Comparison of ENCODE assay signal across 25 cellular contexts in the genomic region with DNA sequence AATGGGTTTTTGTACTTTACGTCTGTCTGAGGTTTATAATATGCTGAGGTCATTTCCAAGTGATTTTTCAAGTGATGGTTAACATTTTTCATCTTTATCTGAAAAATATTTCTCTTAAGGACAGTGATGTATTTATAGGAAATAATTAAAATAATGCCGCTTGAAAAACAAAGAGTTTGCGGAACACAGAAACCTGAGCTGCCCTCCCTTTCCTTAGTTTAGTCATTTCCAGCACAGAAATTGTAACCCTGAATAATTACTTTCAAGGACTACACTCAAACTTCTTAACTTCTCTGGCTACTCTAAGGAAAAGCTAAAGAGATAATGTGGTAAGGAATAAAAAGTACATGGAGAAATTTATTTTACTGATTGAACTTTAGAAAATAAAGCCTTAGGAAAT.
"Had no signal": no experiment of that assay in that cellular context is flagged by ENCODE, and none has a peak within 500 bp of the region (broad histone marks: within the 10 kb centered on the region; RNA-seq: fewer than 3 reads in every experiment).

No MANE protein-coding gene starts in this region.

- ATAC-seq: effector memory CD8-positive, alpha-beta T cell; esophagus mucosa; heart right ventricle; mucosa of descending colon; natural killer cell treated with Interleukin-12 subunit alpha and Interleukin-12 subunit beta and Interleukin-15 and Interleukin-18, amount 100 ng/mL, for 72 hours; right cardiac atrium had no signal

- H3K27me3 ChIP-seq: adrenal gland, ascending aorta, cardiac muscle cell, colonic mucosa, heart right ventricle, spleen, tibial nerve had no signal

- H3K4me3 ChIP-seq: adrenal gland, ascending aorta, cardiac muscle cell, colonic mucosa, heart right ventricle, lung, mucosa of descending colon, tibial nerve had no signal

- H3K27me3 Mint-ChIP-seq: activated naive CD8-positive, alpha-beta T cell; effector memory CD8-positive, alpha-beta T cell; natural killer cell treated with Interleukin-12 subunit alpha and Interleukin-12 subunit beta and Interleukin-15 and Interleukin-18, amount 100 ng/mL, for 72 hours had no signal

- H3K9me3 ChIP-seq: adrenal gland, ascending aorta, colonic mucosa, mucosa of descending colon, tibial nerve had no signal

- H3K36me3 ChIP-seq: adrenal gland, ascending aorta, cardiac muscle cell, colonic mucosa, heart right ventricle, spleen, tibial nerve had no signal

- H3K36me3 Mint-ChIP-seq: natural killer cell treated with Interleukin-12 subunit alpha and Interleukin-12 subunit beta and Interleukin-15 and Interleukin-18, amount 100 ng/mL, for 72 hours had no signal

- H3K4me1 ChIP-seq: ascending aorta, colonic mucosa had no signal

- H3K9me3 Mint-ChIP-seq: effector memory CD8-positive, alpha-beta T cell; natural killer cell treated with Interleukin-12 subunit alpha and Interleukin-12 subunit beta and Interleukin-15 and Interleukin-18, amount 100 ng/mL, for 72 hours had no signal

- DNase-seq: activated CD4-positive, alpha-beta T cell treated with anti-CD3 and anti-CD28 coated beads for 48 hours; activated CD4-positive, alpha-beta T cell treated with anti-CD3 and anti-CD28 coated beads, Interleukin-2, amount 50 U/mL, for 48 hours; activated CD8-positive, alpha-beta memory T cell treated with anti-CD3 and anti-CD28 coated beads for 24 hours; activated effector memory CD4-positive, alpha-beta T cell treated with Interleukin-2 at 50 U/mL for 16 hours; activated naive CD4-positive, alpha-beta T cell treated with Interleukin-2 at 50 U/mL for 16 hours; cerebellar nuclear complex; colonic mucosa; effector memory CD8-positive, alpha-beta T cell; foreskin fibroblast; heart right ventricle; mesendoderm; mucosa of descending colon; right cardiac atrium; spleen; stimulated activated CD4-positive, alpha-beta T cell treated with anti-CD3 and anti-CD28 coated beads, Interleukin-2, amount 100 ng/mL, for 48 hours; stimulated activated naive CD4-positive, alpha-beta T cell treated with Interleukin-2 at 50 U/mL for 16 hours had no signal

- H3K27ac Mint-ChIP-seq: activated naive CD8-positive, alpha-beta T cell; effector memory CD8-positive, alpha-beta T cell; natural killer cell treated with Interleukin-12 subunit alpha and Interleukin-12 subunit beta and Interleukin-15 and Interleukin-18, amount 100 ng/mL, for 72 hours had no signal

- H3K4me3 Mint-ChIP-seq: activated naive CD8-positive, alpha-beta T cell; brain; effector memory CD8-positive, alpha-beta T cell; natural killer cell treated with Interleukin-12 subunit alpha and Interleukin-12 subunit beta and Interleukin-15 and Interleukin-18, amount 100 ng/mL, for 72 hours had no signal

- H3K27ac ChIP-seq: ascending aorta, cardiac muscle cell, colonic mucosa, spleen, tibial nerve had no signal
